ENCODE assay signal across 34 cellular contexts in the genomic region with DNA sequence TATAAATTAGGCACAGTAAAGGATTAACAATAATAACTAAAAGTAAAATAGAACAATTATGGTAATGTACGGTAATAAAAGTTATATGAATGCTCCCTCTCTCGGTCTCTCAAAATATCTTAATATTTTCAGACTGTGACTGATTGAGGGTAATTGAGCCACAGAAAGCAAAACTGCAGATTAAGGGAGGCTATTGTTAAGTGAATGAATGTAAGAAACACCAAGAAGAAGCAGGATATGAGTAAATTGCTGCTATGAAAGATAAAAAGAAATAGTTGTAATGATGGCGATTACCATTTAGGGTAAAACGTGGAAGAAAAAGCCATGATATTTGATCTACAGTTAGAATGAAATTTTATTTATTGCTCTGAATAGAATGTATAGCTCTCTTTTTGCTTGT. TPM values are rescaled to one million over a fixed set of nuclear protein-coding genes. Genes with fewer than 3 reads are reported as not detected.
"Had no signal": no experiment of that assay in that cellular context is flagged by ENCODE, and none has a peak within 500 bp of the region (broad histone marks: within the 10 kb centered on the region; RNA-seq: fewer than 3 reads in every experiment).

No MANE protein-coding gene starts in this region.

- H3K36me3 Mint-ChIP-seq: naive thymus-derived CD8-positive, alpha-beta T cell; stimulated activated memory B cell treated with anti-CD40 and anti-IgM and Interleukin-4, amounts not matched to agents 10 μg/mL and 1 μg/mL and 100 μg/mL, for 72 hours had no signal

- H3K9ac ChIP-seq: parathyroid adenoma had no signal

- H3K4me3 Mint-ChIP-seq: activated CD4-positive, alpha-beta memory T cell treated with anti-CD3 and anti-CD28 coated beads, Interleukin-2, amount 10 ng/mL, durations not matched to agents 7 days and 5 days; activated CD4-positive, alpha-beta T cell treated with anti-CD3 and anti-CD28 coated beads, Interleukin-2, amount 10 ng/mL, durations not matched to agents 7 days and 5 days; naive thymus-derived CD8-positive, alpha-beta T cell; neural crest cell; stimulated activated memory B cell treated with anti-CD40 and anti-IgM and Interleukin-4, amounts not matched to agents 10 μg/mL and 1 μg/mL and 100 μg/mL, for 72 hours; stimulated activated naive CD8-positive, alpha-beta T cell treated with anti-CD3 and anti-CD28 coated beads, Interleukin-15, amount 100 ng/mL, for 72 hours; T-helper 17 cell had no signal

- H3K4me1 Mint-ChIP-seq: activated CD4-positive, alpha-beta memory T cell treated with anti-CD3 and anti-CD28 coated beads, Interleukin-2, amount 10 ng/mL, durations not matched to agents 7 days and 5 days; activated CD4-positive, alpha-beta T cell treated with anti-CD3 and anti-CD28 coated beads, Interleukin-2, amount 10 ng/mL, durations not matched to agents 7 days and 5 days; naive thymus-derived CD8-positive, alpha-beta T cell; stimulated activated memory B cell treated with anti-CD40 and anti-IgM and Interleukin-4, amounts not matched to agents 10 μg/mL and 1 μg/mL and 100 μg/mL, for 72 hours; stimulated activated naive CD8-positive, alpha-beta T cell treated with anti-CD3 and anti-CD28 coated beads, Interleukin-15, amount 100 ng/mL, for 72 hours; T-helper 17 cell had no signal

- H3K4me1 ChIP-seq: colonic mucosa, left lung, lower lobe of right lung, parathyroid adenoma, psoas muscle, sigmoid colon, thyroid gland, upper lobe of left lung had no signal

- H3K27me3 Mint-ChIP-seq: activated CD4-positive, alpha-beta memory T cell treated with anti-CD3 and anti-CD28 coated beads, Interleukin-2, amount 10 ng/mL, durations not matched to agents 7 days and 5 days; activated CD4-positive, alpha-beta T cell treated with anti-CD3 and anti-CD28 coated beads, Interleukin-2, amount 10 ng/mL, durations not matched to agents 7 days and 5 days; stimulated activated memory B cell treated with anti-CD40 and anti-IgM and Interleukin-4, amounts not matched to agents 10 μg/mL and 1 μg/mL and 100 μg/mL, for 72 hours; stimulated activated naive CD8-positive, alpha-beta T cell treated with anti-CD3 and anti-CD28 coated beads, Interleukin-15, amount 100 ng/mL, for 72 hours; T-helper 17 cell had no signal

- FAIRE-seq: islet of Langerhans, small intestine had no signal

- H3K4me3 ChIP-seq: cardiac muscle cell, colonic mucosa, dorsolateral prefrontal cortex, left lung, lower lobe of right lung, psoas muscle, sigmoid colon, thyroid gland, upper lobe of left lung had no signal

- H3K36me3 ChIP-seq: cardiac muscle cell, colonic mucosa, left lung, lower lobe of right lung, sigmoid colon, thyroid gland, upper lobe of left lung, WERI-Rb-1 had no signal

- H3K27ac Mint-ChIP-seq: activated CD4-positive, alpha-beta memory T cell treated with anti-CD3 and anti-CD28 coated beads, Interleukin-2, amount 10 ng/mL, durations not matched to agents 7 days and 5 days; activated CD4-positive, alpha-beta T cell treated with anti-CD3 and anti-CD28 coated beads, Interleukin-2, amount 10 ng/mL, durations not matched to agents 7 days and 5 days; activated naive CD4-positive, alpha-beta T cell treated with anti-CD3 and anti-CD28 coated beads, Interleukin-2, amount 50 U/mL, for 72 hours; naive thymus-derived CD8-positive, alpha-beta T cell; stimulated activated memory B cell treated with anti-CD40 and anti-IgM and Interleukin-4, amounts not matched to agents 10 μg/mL and 1 μg/mL and 100 μg/mL, for 72 hours; stimulated activated naive CD8-positive, alpha-beta T cell treated with anti-CD3 and anti-CD28 coated beads, Interleukin-15, amount 100 ng/mL, for 72 hours; T-helper 17 cell had no signal

- H3K27ac ChIP-seq: cardiac muscle cell, colonic mucosa, dorsolateral prefrontal cortex, left lung, lower lobe of right lung, parathyroid adenoma, psoas muscle, sigmoid colon, thyroid gland, upper lobe of left lung, WERI-Rb-1 had no signal

- DNase-seq: activated CD4-positive, alpha-beta memory T cell treated with anti-CD3 and anti-CD28 coated beads, Interleukin-2, amount 10 ng/mL, durations not matched to agents 7 days and 5 days; activated CD4-positive, alpha-beta T cell treated with anti-CD3 and anti-CD28 coated beads, Interleukin-2, amount 10 ng/mL, durations not matched to agents 7 days and 5 days; activated CD4-positive, CD25-positive, alpha-beta regulatory T cell treated with anti-CD3 and anti-CD28 coated beads, Interleukin-2, amount 50 U/mL, for 72 hours; activated naive CD4-positive, alpha-beta T cell; activated T-cell treated with anti-CD3 and anti-CD28 coated beads, Interleukin-2, amount 50 U/mL, for 48 hours; cerebellar nuclear complex; colonic mucosa; dorsolateral prefrontal cortex; effector memory CD4-positive, alpha-beta T cell; foreskin fibroblast; left lung; lower lobe of right lung; mesenchymal stem cell; naive thymus-derived CD8-positive, alpha-beta T cell; occipital lobe; psoas muscle; sigmoid colon; small intestine; stimulated activated CD4-positive, alpha-beta T cell treated with anti-CD3 and anti-CD28 coated beads, Interleukin-1b, Interleukin-23, amount 100 ng/mL, for 48 hours; stimulated activated CD4-positive, alpha-beta T cell treated with anti-CD3 and anti-CD28 coated beads, Interleukin-4, amount 100 ng/mL, for 4 hours; stimulated activated CD8-positive, alpha-beta memory T cell treated with anti-CD3 and anti-CD28 coated beads, Interleukin-4, amount 100 ng/mL, for 48 hours; stimulated activated naive CD8-positive, alpha-beta T cell treated with anti-CD3 and anti-CD28 coated beads, Interleukin-15, amount 100 ng/mL, for 72 hours; substantia nigra; T-helper 17 cell; T1000; thyroid gland; upper lobe of left lung; WERI-Rb-1 had no signal

- H3K9me3 ChIP-seq: colonic mucosa, lower lobe of right lung, psoas muscle, thyroid gland, upper lobe of left lung had no signal

- H3K27me3 ChIP-seq: cardiac muscle cell, colonic mucosa, dorsolateral prefrontal cortex, left lung, sigmoid colon, thyroid gland, upper lobe of left lung had no signal

- ATAC-seq: activated naive CD4-positive, alpha-beta T cell treated with anti-CD3 and anti-CD28 coated beads, Interleukin-2, amount 50 U/mL, for 72 hours; left lung; lower lobe of right lung; naive thymus-derived CD8-positive, alpha-beta T cell; psoas muscle; stimulated activated memory B cell treated with anti-CD40 and anti-IgM and Interleukin-4, amounts not matched to agents 10 μg/mL and 1 μg/mL and 100 μg/mL, for 72 hours; stimulated activated naive CD8-positive, alpha-beta T cell treated with anti-CD3 and anti-CD28 coated beads, Interleukin-15, amount 100 ng/mL, for 72 hours; T-helper 17 cell had no signal

- H3K9me3 Mint-ChIP-seq: activated CD4-positive, alpha-beta T cell treated with anti-CD3 and anti-CD28 coated beads, Interleukin-2, amount 10 ng/mL, durations not matched to agents 7 days and 5 days had no signal

RNA-seq across cellular contexts. Expression of a gene that starts 24.1 kb away (rescaled TPM):
- total RNA-seq: activated CD4-positive, alpha-beta memory T cell treated with anti-CD3 and anti-CD28 coated beads, Interleukin-2, amount 10 ng/mL, durations not matched to agents 7 days and 5 days; activated CD4-positive, alpha-beta T cell treated with anti-CD3 and anti-CD28 coated beads, Interleukin-2, amount 10 ng/mL, durations not matched to agents 7 days and 5 days; activated naive CD4-positive, alpha-beta T cell treated with anti-CD3 and anti-CD28 coated beads, Interleukin-2, amount 50 U/mL, for 72 hours; naive thymus-derived CD8-positive, alpha-beta T cell; T-helper 17 cell had no signal
- polyA plus RNA-seq: naive thymus-derived CD8-positive, alpha-beta T cell had no signal
